Comparison of ENCODE assay signal across 18 cellular contexts in genomic region chr14:89249296-89249565, GRCh38.
DNase-seq lines count a peak whose midpoint lies in the region; ATAC-seq and TF ChIP-seq lines count a peak whose summit lies in the region.
"Had no signal": no experiment of that assay in that cellular context is flagged by ENCODE, and none has a peak within 500 bp of the region (broad histone marks: within the 10 kb centered on the region; RNA-seq: fewer than 3 reads in every experiment).

No MANE protein-coding gene starts in this region.

- H3K56ac ChIP-seq in IMR-90 (ENCODE audit: extremely low read depth, insufficient read depth, low read length), result no peak overlapping the region

- H4K5ac ChIP-seq in IMR-90 (ENCODE audit: low read depth, low read length), result no peak overlapping the region

- no peak overlapping the region for H2AFZ ChIP-seq in IMR-90 (replicated peaks; ENCODE audit: low read length, poor library complexity)
- no peak overlapping the region for H2AFZ ChIP-seq in mammary epithelial cell (ENCODE audit: low read depth, low read length)
- no peak overlapping the region for H2AFZ ChIP-seq in mesenchymal stem cell (ENCODE audit: low read depth, low read length)
- H2AFZ ChIP-seq: neural progenitor cell had no signal

- H2AK9ac ChIP-seq in IMR-90 (replicated peaks; ENCODE audit: low read depth, low read length, poor library complexity), result no peak overlapping the region

- BruUV-seq in IMR-90 (replicated peaks; lab: Mats Ljungman, UMichigan) (no TSS peak), mammary epithelial cell (replicated peaks; lab: Mats Ljungman, UMichigan) (no TSS peak)

- H3K14ac ChIP-seq in IMR-90 (replicated peaks; ENCODE audit: low read depth, low read length) (no peak overlapping the region), mesenchymal stem cell (ENCODE audit: low read length in 2 of 2) (no peak overlapping the region)

- no peak overlapping the region for H2BK20ac ChIP-seq in IMR-90 (ENCODE audit: low read depth, low read length)

- H2BK5ac ChIP-seq in IMR-90 (ENCODE audit: low read depth, low read length, poor library complexity, severe bottlenecking) (no peak overlapping the region), mesenchymal stem cell (ENCODE audit: low read depth, low read length, poor library complexity, severe bottlenecking) (no peak overlapping the region)

- TF ChIP-seq POLR2A in IMR-90 (IDR thresholded peaks at IDR 0.05; ENCODE audit: low read depth, low read length), result no peak

- intact Hi-C loops in IMR-90 (cut with micrococcal nuclease) (no loop called here), mammary epithelial cell (cut with micrococcal nuclease) (loop anchor here (5.0 kb wide), 1 partner anchor 207 kb away; no protein-coding TSS in a partner anchor)

- TF ChIP-seq RAD21 in IMR-90 (IDR thresholded peaks at IDR 0.05; ENCODE audit: low read length), result no peak

- DNase-seq in DMS79 treated with DMSO at 0.1 percent for 48 hours (lab: John Stamatoyannopoulos, UW), result peak; percentile 96
- DNase-seq in IMR-90, result peak; percentile 18
- peak; percentile 81 for DNase-seq in mammary epithelial cell
- no peak for DNase-seq in mesenchymal stem cell
- DNase-seq in cerebellar nuclear complex (lab: John Stamatoyannopoulos, UW), result no peak
- no peak for DNase-seq in occipital lobe (lab: John Stamatoyannopoulos, UW)
- no peak for DNase-seq in activated CD8-positive, alpha-beta memory T cell treated with anti-CD3 and anti-CD28 coated beads, Interleukin-2, amount 50 U/mL, for 4 hours
- no peak for DNase-seq in activated naive CD4-positive, alpha-beta T cell treated with anti-CD3 and anti-CD28 coated beads, Interleukin-2, amount 50 U/mL, for 72 hours (ENCODE audit: low spot score in 2 of 2)
- DNase-seq: activated CD4-positive, alpha-beta memory T cell treated with anti-CD3 and anti-CD28 coated beads, Interleukin-2, amount 10 ng/mL, durations not matched to agents 7 days and 5 days; hippocampal formation; NCI-H1048; NCI-H446; sigmoid colon had no signal

- H3K23ac ChIP-seq in IMR-90 (ENCODE audit: low read depth, low read length), result no peak overlapping the region
- no peak overlapping the region for H3K23ac ChIP-seq in mesenchymal stem cell (ENCODE audit: low read length in 2 of 2)

- no peaks in the 10 kb centered on the region for H3K9me3 ChIP-seq in IMR-90 (ENCODE audit: control insufficient read depth, insufficient read depth, low read length)
- no peaks in the 10 kb centered on the region for H3K9me3 ChIP-seq in mammary epithelial cell (replicated peaks; ENCODE audit: insufficient read depth, low read length)
- H3K9me3 ChIP-seq in mesenchymal stem cell (ENCODE audit: control insufficient read depth, low read length), result no peaks in the 10 kb centered on the region
- H3K9me3 ChIP-seq: sigmoid colon had no signal

- H3K9me3 Mint-ChIP-seq in activated naive CD4-positive, alpha-beta T cell treated with anti-CD3 and anti-CD28 coated beads, Interleukin-2, amount 50 U/mL, for 72 hours, result no peaks in the 10 kb centered on the region
- H3K9me3 Mint-ChIP-seq: activated CD4-positive, alpha-beta memory T cell treated with anti-CD3 and anti-CD28 coated beads, Interleukin-2, amount 10 ng/mL, durations not matched to agents 7 days and 5 days; activated T-helper 2 cell treated with anti-CD3 and anti-CD28 coated beads, Interferon-gamma antibody, Interleukin-2, Interleukin-4, amounts not matched to agents 10 μg/mL and 5 μg/mL and 100 μg/mL, durations not matched to agents 14 hours and 24 hours and 36 hours; dendritic cell treated with granulocyte-macrophage colony-stimulating factor and Interleukin-4, amounts not matched to agents 40 ng/mL and 50 ng/mL, for 4 days; stimulated activated effector memory CD8-positive, alpha-beta T cell treated with anti-CD3 and anti-CD28 coated beads, Interleukin-12 subunit alpha, Interleukin-12 subunit beta, amount 100 ng/mL, for 72 hours had no signal

- POLR2A ChIA-PET in IMR-90 (lab: Charles Lee; ENCODE audit: unreplicated experiment), result no interaction called here

- no peak for ATAC-seq in IMR-90 (ENCODE audit: low read depth)
- no peak for ATAC-seq in activated naive CD4-positive, alpha-beta T cell treated with anti-CD3 and anti-CD28 coated beads, Interleukin-2, amount 50 U/mL, for 72 hours
- ATAC-seq: stimulated activated effector memory CD8-positive, alpha-beta T cell treated with anti-CD3 and anti-CD28 coated beads, Interleukin-12 subunit alpha, Interleukin-12 subunit beta, amount 100 ng/mL, for 72 hours had no signal

- H4K91ac ChIP-seq in IMR-90 (ENCODE audit: insufficient read depth, low read depth, low read length), result no peak overlapping the region
- no peak overlapping the region for H4K91ac ChIP-seq in mesenchymal stem cell (ENCODE audit: low read length)

- H4K20me1 ChIP-seq in IMR-90 (ENCODE audit: insufficient read depth, low read length), result peaks cover 28% of the 10 kb centered on the region
- no peaks in the 10 kb centered on the region for H4K20me1 ChIP-seq in mammary epithelial cell (ENCODE audit: insufficient read depth, low read length)

- no peaks in the 10 kb centered on the region for H3K27me3 ChIP-seq in IMR-90 (ENCODE audit: control insufficient read depth, insufficient read depth, low read length)
- H3K27me3 ChIP-seq in mammary epithelial cell (ENCODE audit: insufficient read depth, low read length), result no peaks in the 10 kb centered on the region
- H3K27me3 ChIP-seq in mesenchymal stem cell (ENCODE audit: control insufficient read depth in 1 of 2, insufficient read depth in 1 of 2, low read length in 2 of 2), result no peaks in the 10 kb centered on the region
- H3K27me3 ChIP-seq: neural progenitor cell, sigmoid colon had no signal

- no peak overlapping the region for H3K18ac ChIP-seq in IMR-90 (ENCODE audit: low read depth, low read length)
- no peak overlapping the region for H3K18ac ChIP-seq in mesenchymal stem cell (ENCODE audit: low read depth in 1 of 2, low read length in 2 of 2)

- no peak overlapping the region for H2AK5ac ChIP-seq in IMR-90 (ENCODE audit: low read depth, low read length)
- H2AK5ac ChIP-seq in mesenchymal stem cell (ENCODE audit: low read length, severe bottlenecking), result no peak overlapping the region

- H3K79me2 ChIP-seq in mammary epithelial cell (ENCODE audit: insufficient read depth, low read length), result no peaks in the 10 kb centered on the region

- CTCF ChIA-PET in IMR-90 (lab: Yijun Ruan, JAX) (no interaction called here), mammary epithelial cell (lab: Charles Lee; ENCODE audit: low non-redundant PET) (no interaction called here)

- H3K9ac ChIP-seq in IMR-90 (ENCODE audit: low read depth, low read length) (no peak overlapping the region), mammary epithelial cell (ENCODE audit: insufficient read depth, low read length) (no peak overlapping the region), mesenchymal stem cell (ENCODE audit: low read length) (no peak overlapping the region)
- H3K9ac ChIP-seq: neural progenitor cell had no signal

- H2BK15ac ChIP-seq in IMR-90 (ENCODE audit: low read depth, low read length) (no peak overlapping the region), mesenchymal stem cell (ENCODE audit: low read depth, poor library complexity, severe bottlenecking) (no peak overlapping the region)

- TF ChIP-seq CTCF in IMR-90 (conservative IDR thresholded peaks at IDR 0.05; ENCODE audit: low read depth, low read length) (no peak), mammary epithelial cell (conservative IDR thresholded peaks at IDR 0.05 in 1 of 2, IDR thresholded peaks at IDR 0.05 in 1 of 2; ENCODE audit: extremely low read depth in 1 of 2, insufficient read depth in 1 of 2, low read depth in 1 of 2, low read length in 2 of 2) (no peak)

- H3K4ac ChIP-seq in IMR-90 (ENCODE audit: low read depth, low read length) (no peak overlapping the region), mesenchymal stem cell (ENCODE audit: low read depth in 1 of 2, low read length in 2 of 2) (no peak overlapping the region)

- H4K8ac ChIP-seq in IMR-90 (ENCODE audit: low read depth in 2 of 2, low read length in 2 of 2) (no peak overlapping the region), mesenchymal stem cell (ENCODE audit: low read length) (no peak overlapping the region)

- no peak overlapping the region for H3K4me3 ChIP-seq in IMR-90 (ENCODE audit: insufficient read depth, low read depth, low read length)
- no peak overlapping the region for H3K4me3 ChIP-seq in mammary epithelial cell (replicated peaks in 1 of 3; ENCODE audit: insufficient read depth in 1 of 3, low read depth in 2 of 3, low read length in 3 of 3)
- no peak overlapping the region for H3K4me3 ChIP-seq in mesenchymal stem cell (ENCODE audit: insufficient read depth in 1 of 2, low read depth in 1 of 2, low read length in 2 of 2)
- H3K4me3 ChIP-seq: neural progenitor cell, sigmoid colon had no signal

- no peak overlapping the region for H2BK12ac ChIP-seq in mesenchymal stem cell (ENCODE audit: low read length in 2 of 2)

- peaks cover 40 to 61% of the 10 kb centered on the region in 2 experiments for H3K79me1 ChIP-seq in IMR-90 (ENCODE audit: low read depth in 1 of 2, low read length in 2 of 2)
- H3K79me1 ChIP-seq in mesenchymal stem cell (replicated peaks; ENCODE audit: low read length, poor library complexity, severe bottlenecking), result peaks cover 30% of the 10 kb centered on the region

- H3K4me1 ChIP-seq in IMR-90 (ENCODE audit: control insufficient read depth, insufficient read depth, low read length), result peaks cover 6% of the 10 kb centered on the region; the same call in 1 of the 2 replicates
- H3K4me1 ChIP-seq in mammary epithelial cell (ENCODE audit: insufficient read depth, low read length), result no peaks in the 10 kb centered on the region
- peaks cover 13% of the 10 kb centered on the region for H3K4me1 ChIP-seq in mesenchymal stem cell (ENCODE audit: control insufficient read depth, insufficient read depth, low read depth, low read length)

- H3K36me3 ChIP-seq in IMR-90 (ENCODE audit: control insufficient read depth, insufficient read depth, low read length) (peaks cover 4% of the 10 kb centered on the region), mammary epithelial cell (ENCODE audit: insufficient read depth, low read length) (no peaks in the 10 kb centered on the region), mesenchymal stem cell (ENCODE audit: control insufficient read depth in 1 of 2, insufficient read depth in 2 of 2, low read depth in 1 of 2, low read length in 2 of 2) (peaks cover 2 to 6% of the 10 kb centered on the region in 2 experiments)
- H3K36me3 ChIP-seq: neural progenitor cell, sigmoid colon had no signal

- H2BK120ac ChIP-seq in IMR-90 (ENCODE audit: low read depth, low read length), result no peak overlapping the region
- no peak overlapping the region for H2BK120ac ChIP-seq in mesenchymal stem cell (ENCODE audit: low read depth, low read length)

- H3K27ac ChIP-seq in IMR-90 (ENCODE audit: insufficient read depth, low read length), result no peak overlapping the region
- no peak overlapping the region for H3K27ac ChIP-seq in mammary epithelial cell (ENCODE audit: insufficient read depth, low read depth, low read length)
- peak overlapping the region; percentile 13 for H3K27ac ChIP-seq in mesenchymal stem cell (ENCODE audit: low read length, poor library complexity, severe bottlenecking)
- H3K27ac ChIP-seq: neural progenitor cell, sigmoid colon had no signal

- in situ Hi-C loops in IMR-90 (cut with MboI; ENCODE audit: low sequenced_read_pairs) (no loop called here), mammary epithelial cell (cut with MboI; ENCODE audit: low sequenced_read_pairs in 2 of 2) (no loop called here)

- WGBS in IMR-90 (ENCODE audit: extremely low coverage in 2 of 2, insufficient read length in 1 of 2), 2 experiments, result 100% methylated on average over 1 of the region's 4 CpGs; no CpG with 5 or more reads in 1 of the 2 experiments
- 56% methylated on average over 4 of the region's 4 CpGs for WGBS in mammary epithelial cell (ENCODE audit: low coverage, missing lambda C conversion rate)
- 41% methylated on average over 4 of the region's 4 CpGs for WGBS in mesenchymal stem cell

- H3K4me2 ChIP-seq in IMR-90 (ENCODE audit: low read depth, low read length) (no peak overlapping the region), mammary epithelial cell (ENCODE audit: insufficient read depth, low read depth, low read length) (no peak overlapping the region), mesenchymal stem cell (ENCODE audit: low read length, poor library complexity, severe bottlenecking) (no peak overlapping the region)
- H3K4me2 ChIP-seq: neural progenitor cell had no signal

- dilution Hi-C loops in IMR-90 (cut with HindIII; ENCODE audit: low sequenced_read_pairs, unreplicated experiment), result no loop called here
- dilution Hi-C loops in mammary epithelial cell (cut with HindIII; ENCODE audit: low sequenced_read_pairs), result no loop called here

- peaks cover 11% of the 10 kb centered on the region; the same call in 1 of the 2 replicates for H3K9me1 ChIP-seq in IMR-90 (ENCODE audit: insufficient read depth, low read length)

- H3K27ac Mint-ChIP-seq in activated naive CD4-positive, alpha-beta T cell treated with anti-CD3 and anti-CD28 coated beads, Interleukin-2, amount 50 U/mL, for 72 hours, result no peak overlapping the region
- H3K27ac Mint-ChIP-seq: activated CD4-positive, alpha-beta memory T cell treated with anti-CD3 and anti-CD28 coated beads, Interleukin-2, amount 10 ng/mL, durations not matched to agents 7 days and 5 days; activated T-helper 2 cell treated with anti-CD3 and anti-CD28 coated beads, Interferon-gamma antibody, Interleukin-2, Interleukin-4, amounts not matched to agents 10 μg/mL and 5 μg/mL and 100 μg/mL, durations not matched to agents 14 hours and 24 hours and 36 hours; dendritic cell treated with granulocyte-macrophage colony-stimulating factor and Interleukin-4, amounts not matched to agents 40 ng/mL and 50 ng/mL, for 4 days; IgD-negative memory B cell; neural progenitor cell; stimulated activated effector memory CD8-positive, alpha-beta T cell treated with anti-CD3 and anti-CD28 coated beads, Interleukin-12 subunit alpha, Interleukin-12 subunit beta, amount 100 ng/mL, for 72 hours had no signal

- H3K36me3 Mint-ChIP-seq in activated naive CD4-positive, alpha-beta T cell treated with anti-CD3 and anti-CD28 coated beads, Interleukin-2, amount 50 U/mL, for 72 hours, result peaks cover 7 to 50% of the 10 kb centered on the region in 2 donors

Comparison
In these comparisons a context has a peak if more than half of its experiments do, and no peak if none do; other contexts are left out.
1. DNase-seq: peak in DMS79 treated with DMSO at 0.1 percent for 48 hours (single experiment), IMR-90 (single experiment) and mammary epithelial cell (single experiment); none in mesenchymal stem cell (single experiment), cerebellar nuclear complex (0 of 2), occipital lobe (single experiment), activated CD8-positive, alpha-beta memory T cell treated with anti-CD3 and anti-CD28 coated beads, Interleukin-2, amount 50 U/mL, for 4 hours (single experiment) and activated naive CD4-positive, alpha-beta T cell treated with anti-CD3 and anti-CD28 coated beads, Interleukin-2, amount 50 U/mL, for 72 hours (0 of 2).